In genomic region chr20:3470208-3470626, GRCh38 we compare ENCODE assay signal across 8 cellular contexts. TPM values are rescaled to one million over a fixed set of nuclear protein-coding genes. Genes with fewer than 3 reads are reported as not detected.
DNase-seq lines count a peak whose midpoint lies in the region; ATAC-seq, FAIRE-seq and TF ChIP-seq lines count a peak whose summit lies in the region.

No MANE protein-coding gene starts in this region.

- H3K27ac ChIP-seq in H1 (ENCODE audit: low read depth, low read length), result no peak overlapping the region

- H3K4me3 Mint-ChIP-seq in neural crest cell, result peak overlapping the region; percentile 88

- peak overlapping the region; percentile 89 for H3K4ac ChIP-seq in H1 (replicated peaks; ENCODE audit: insufficient read length, low read depth, low read length)

- H3K79me1 ChIP-seq in H1 (ENCODE audit: low read depth, low read length), result peaks cover 9% of the 10 kb centered on the region; the same call in 1 of the 2 replicates

- H3K56ac ChIP-seq in H1 (replicated peaks; ENCODE audit: insufficient read length, low read depth, low read length), result no peak overlapping the region

- peaks cover 18% of the 10 kb centered on the region for H3K27me3 Mint-ChIP-seq in neural crest cell (ENCODE audit: low read depth)

- H3K4me3 ChIP-seq in BJ (ENCODE audit: low read depth, low read length), result peak overlapping the region; percentile 81
- peak overlapping the region; percentile 79 for H3K4me3 ChIP-seq in NB4 (ENCODE audit: low read depth, low read length)
- peak overlapping the region; percentile 70 to 85 (median 80) for H3K4me3 ChIP-seq in H1 (ENCODE audit: extremely low read depth in 1 of 4, insufficient read depth in 2 of 4, low read depth in 3 of 4, low read length in 4 of 4)

- no peak overlapping the region for H2BK120ac ChIP-seq in H1 (replicated peaks; ENCODE audit: low read depth, low read length)

- no peak overlapping the region for H2BK15ac ChIP-seq in H1 (ENCODE audit: low read length)

- no peaks in the 10 kb centered on the region for H3K9me3 ChIP-seq in H1 (ENCODE audit: insufficient read depth in 2 of 2, low read depth in 1 of 2, low read length in 1 of 2)

- H4K8ac ChIP-seq in H1 (ENCODE audit: extremely low read depth, insufficient read depth, low read length), result no peak overlapping the region

- H3K14ac ChIP-seq in H1 (ENCODE audit: insufficient read length), result no peak overlapping the region

- peak overlapping the region; percentile 84 to 100 for H3K4me2 ChIP-seq in H1 (ENCODE audit: insufficient read depth in 1 of 2, low read depth in 2 of 2, low read length in 2 of 2)

- H3K36me3 Mint-ChIP-seq in neural crest cell (ENCODE audit: low read depth), result peaks cover 5% of the 10 kb centered on the region

- peaks cover 28% of the 10 kb centered on the region for H3K4me1 Mint-ChIP-seq in neural crest cell

- H2AFZ ChIP-seq in H1 (ENCODE audit: low read length), result peak overlapping the region; percentile 47; the same call in 1 of the 2 replicates

- 0 out of 2 replicates have a peak overlapping the region, but pooled peaks have one; percentile 35 for H2BK5ac ChIP-seq in H1 (ENCODE audit: low read depth, low read length)

- peak overlapping the region in 2 of 4 experiments; percentile 52 to 56; a peak in 3 of 7 replicates for H3K9ac ChIP-seq in H1 (replicated peaks in 1 of 4; ENCODE audit: extremely low read depth in 1 of 4, low read depth in 3 of 4, low read length in 3 of 4)

- H4K20me1 ChIP-seq in H1 (replicated peaks in 1 of 2; ENCODE audit: control insufficient read depth in 1 of 2, insufficient read depth in 2 of 2, low read length in 2 of 2), result peaks cover 0 to 4% of the 10 kb centered on the region in 2 experiments

- no peak for DNase-seq in BJ (ENCODE audit: low read depth)
- DNase-seq in NB4 (ENCODE audit: low read depth), result peak; percentile 29
- DNase-seq in H1 (ENCODE audit: low read depth in 1 of 2, low spot score in 2 of 2), result no peak
- DNase-seq in neural crest cell (ENCODE audit: low read depth, low spot score), result no peak
- no peak for DNase-seq in NCI-H1105 (lab: John Stamatoyannopoulos, UW)
- DNase-seq in activated CD4-positive, CD25-positive, alpha-beta regulatory T cell (lab: John Stamatoyannopoulos, UW), result no peak
- DNase-seq in SKM-1 (lab: John Stamatoyannopoulos, UW; ENCODE audit: unreplicated experiment), result no peak

- 60% methylated on average over 13 of the region's 13 CpGs; no CpG with 5 or more reads in 1 of the 2 experiments for WGBS in H1 (ENCODE audit: extremely low coverage in 1 of 2, insufficient coverage in 1 of 2, insufficient read length in 1 of 2, insufficient replicate concordance in 2 of 2, low coverage in 1 of 2, low lambda C conversion rate in 2 of 2, missing lambda C conversion rate in 1 of 2), 2 experiments

- CTCF ChIA-PET in BJ (lab: Yijun Ruan, JAX) (no interaction called here), H1 (lab: Charles Lee; ENCODE audit: partially characterized antibody) (interaction anchor here (0.6 to 1.4 kb wide), 3 partner anchors 15 to 23 kb away, joined by 3 to 6 read pairs (median 5); no protein-coding TSS in a partner anchor)

- H3K23ac ChIP-seq in H1 (ENCODE audit: insufficient read length), result no peak overlapping the region

- TF ChIP-seq EP300 in H1 (IDR thresholded peaks at IDR 0.05; ENCODE audit: borderline replicate concordance in 1 of 2, low read depth in 2 of 2, low read length in 2 of 2), result no peak

- H2BK20ac ChIP-seq in H1 (ENCODE audit: low read length), result no peak overlapping the region

- TF ChIP-seq CTCF in BJ (IDR thresholded peaks at IDR 0.05; ENCODE audit: insufficient read depth, low read depth, low read length), result no peak
- TF ChIP-seq CTCF in NB4 (IDR thresholded peaks at IDR 0.05; ENCODE audit: low read depth, low read length), result no peak
- no peak for TF ChIP-seq CTCF in H1 (IDR thresholded peaks at IDR 0.05; ENCODE audit: control extremely low read depth in 1 of 3, insufficient read depth in 1 of 3, low read depth in 1 of 3, low read length in 3 of 3)
- TF ChIP-seq CTCF in neural crest cell (conservative IDR thresholded peaks at IDR 0.05), result no peak

- peaks cover 0 to 12% of the 10 kb centered on the region in 2 experiments; a peak in 2 of 4 replicates for H3K79me2 ChIP-seq in H1 (ENCODE audit: control insufficient read depth in 1 of 2, insufficient read depth in 2 of 2, low read length in 2 of 2)

- TF ChIP-seq RAD21 in H1 (IDR thresholded peaks at IDR 0.05 in 1 of 2, conservative IDR thresholded peaks at IDR 0.05 in 1 of 2; ENCODE audit: low read depth in 2 of 2, low read length in 2 of 2), result no peak

- TF ChIP-seq POLR2A in NB4 (IDR thresholded peaks at IDR 0.05; ENCODE audit: extremely low read depth, insufficient read length) (no peak), H1 (IDR thresholded peaks at IDR 0.05; ENCODE audit: control extremely low read depth in 1 of 2, low read depth in 2 of 2, low read length in 2 of 2) (no peak)

- peak overlapping the region; percentile 82 for H3K27ac Mint-ChIP-seq in neural crest cell (ENCODE audit: unreplicated experiment)

- H3K27me3 ChIP-seq in BJ (ENCODE audit: control insufficient read depth, insufficient read depth, low read length) (peaks cover 8% of the 10 kb centered on the region), H1 (replicated peaks in 1 of 4; ENCODE audit: control insufficient read depth in 3 of 4, extremely low read depth in 1 of 4, insufficient read depth in 3 of 4, low read length in 3 of 4) (peaks cover 0 to 31% (median 22%) of the 10 kb centered on the region in 4 experiments; a peak in 6 of 7 replicates)

- no peak overlapping the region for H2AK5ac ChIP-seq in H1 (ENCODE audit: low read depth, low read length)

- POLR2A ChIA-PET in BJ (lab: Charles Lee), result interaction anchor here (0.6 kb wide), 2 partner anchors 225 to 397 kb away, joined by 5 read pairs; no protein-coding TSS in a partner anchor
- POLR2A ChIA-PET in H1 (lab: Charles Lee; ENCODE audit: partially characterized antibody), result interaction anchor here (1.0 to 1.2 kb wide), 2 partner anchors 16 to 67 kb away, joined by 3 read pairs; no protein-coding TSS in a partner anchor

- ATAC-seq in HG03354 (IDR thresholded peaks at IDR 0.05; ENCODE audit: poor library complexity, severe bottlenecking, unreplicated experiment), result no peak

- H3K36me3 ChIP-seq in BJ (ENCODE audit: control insufficient read depth, insufficient read depth, low read length) (no peaks in the 10 kb centered on the region), H1 (ENCODE audit: control insufficient read depth in 2 of 4, insufficient read depth in 4 of 4, low read length in 3 of 4) (no peaks in the 10 kb centered on the region)

- H3K9me3 Mint-ChIP-seq in neural crest cell, result no peaks in the 10 kb centered on the region

- H4K91ac ChIP-seq in H1 (replicated peaks; ENCODE audit: insufficient read length, low read length), result no peak overlapping the region

- no peaks in the 10 kb centered on the region; a peak in 1 of 7 replicates for H3K4me1 ChIP-seq in H1 (replicated peaks in 1 of 4; ENCODE audit: control insufficient read depth in 3 of 4, insufficient read depth in 4 of 4, low read length in 3 of 4)

- no peak for FAIRE-seq in H1 (lab: Jason Lieb, UNC)

- H2BK12ac ChIP-seq in H1 (ENCODE audit: low read depth, low read length), result no peak overlapping the region

- H4K5ac ChIP-seq in H1 (ENCODE audit: insufficient read length, low read depth, low read length), result no peak overlapping the region

- H3K23me2 ChIP-seq in H1 (ENCODE audit: low read depth, low read length), result peaks cover 15% of the 10 kb centered on the region

- H3K18ac ChIP-seq in H1 (ENCODE audit: extremely low read depth, low read length), result no peak overlapping the region; the same call in 1 of the 2 replicates

TF ChIP-seq in H1, 55 proteins besides CTCF, POLR2A, EP300 and RAD21:
- no peak for TF ChIP-seq ZNF274 (IDR thresholded peaks at IDR 0.05; ENCODE audit: borderline replicate concordance, extremely low read depth, low read length)

RNA-seq across cellular contexts. Expression of gene ATRN, which starts 0.6 kb away (rescaled TPM):
- polyA plus RNA-seq in BJ (2011; rRNA removed) (54.1 and 55.7 TPM in 2 replicates), H1 (2011; rRNA removed) (10.0 and 12.0 TPM in 2 replicates)
- 39.6 and 45.0 TPM in 2 replicates for polyA minus RNA-seq in BJ (2011; rRNA and poly(A)+ RNA removed)
- 16.6 and 17.4 TPM in 2 replicates for total RNA-seq in H1 (2021; fragmentation: NEBNext Ultra II Directional; extraction: Animal tissue kit (Norgen Biotek cat#: 25700))
- polyA plus RNA-seq in H1 (2011; cell fraction: cytosol; rRNA removed), result 12.1 TPM
- polyA plus RNA-seq in H1 (2011; cell fraction: nucleus; rRNA removed), result 17.6 TPM
- 10.9 to 12.7 TPM (median 11.5 TPM) in 4 replicates for polyA plus RNA-seq in H1 (2012, experiment 1 of 2)
- 1.6 TPM for polyA plus RNA-seq in H1 (2012, experiment 2 of 2)
- 14.4 TPM for polyA plus RNA-seq in H1 (2013, experiment 1 of 2)
- 12.6 TPM for polyA plus RNA-seq in H1 (2013, experiment 2 of 2)
- polyA minus RNA-seq in H1 (2011; rRNA and poly(A)+ RNA removed), result 55.5 and 91.5 TPM in 2 replicates
- 17.5 TPM for polyA minus RNA-seq in H1 (2011; cell fraction: cytosol; rRNA and poly(A)+ RNA removed)
- polyA minus RNA-seq in H1 (2011; cell fraction: nucleus; rRNA and poly(A)+ RNA removed), result 30.6 TPM
- 28.6 and 28.7 TPM in 2 replicates for total RNA-seq in neural crest cell
